In the genomic region with DNA sequence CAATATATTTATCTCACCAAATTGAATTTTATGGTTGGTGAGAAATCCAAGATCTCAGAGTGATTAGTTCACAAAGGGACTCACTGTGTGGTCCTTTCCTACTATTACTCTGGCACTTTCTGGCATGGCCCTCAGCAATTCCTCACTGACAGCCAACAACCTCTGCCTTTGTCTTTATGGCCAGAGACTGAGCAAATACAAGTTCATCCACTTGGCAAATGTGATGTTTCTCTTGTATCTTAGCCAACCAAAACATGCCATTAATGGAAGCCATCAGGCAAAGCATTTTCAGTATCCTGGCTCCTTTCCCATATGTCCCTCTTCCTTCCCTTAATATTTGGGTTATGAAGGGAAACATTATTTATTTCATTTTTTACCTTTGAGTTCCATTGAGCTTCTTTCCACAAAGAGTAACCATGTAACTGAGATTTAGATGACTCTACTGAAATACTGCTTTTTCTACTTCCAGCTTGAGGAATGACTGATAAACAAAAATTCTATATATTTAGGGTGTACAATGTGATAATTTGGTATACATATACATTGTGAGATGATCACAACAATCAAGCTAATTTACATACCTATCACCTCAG, we compare ENCODE assay signal across 16 cellular contexts. TPM values are rescaled to one million over a fixed set of nuclear protein-coding genes. Genes with fewer than 3 reads are reported as not detected.
DNase-seq lines count a peak whose midpoint lies in the region; ATAC-seq, FAIRE-seq and TF ChIP-seq lines count a peak whose summit lies in the region.
"Had no signal": no experiment of that assay in that cellular context is flagged by ENCODE, and none has a peak within 500 bp of the region (broad histone marks: within the 10 kb centered on the region; RNA-seq: fewer than 3 reads in every experiment).

No MANE protein-coding gene starts in this region.

- H3K79me2 ChIP-seq in astrocyte (ENCODE audit: insufficient read depth, low read length) = no peaks in the 10 kb centered on the region

- no peaks in the 10 kb centered on the region for H3K36me3 ChIP-seq in left ventricle myocardium inferior
- no peaks in the 10 kb centered on the region for H3K36me3 ChIP-seq in astrocyte (ENCODE audit: insufficient read depth, low read length)
- no peaks in the 10 kb centered on the region for H3K36me3 ChIP-seq in aorta (ENCODE audit: control insufficient read depth in 1 of 2, insufficient read depth in 2 of 2, low read length in 1 of 2)
- no peaks in the 10 kb centered on the region for H3K36me3 ChIP-seq in colonic mucosa
- H3K36me3 ChIP-seq: thoracic aorta had no signal

- H3K9me3 Mint-ChIP-seq in astrocyte (ENCODE audit: unreplicated experiment) = peaks cover 8% of the 10 kb centered on the region
- peaks cover 9% of the 10 kb centered on the region for H3K9me3 Mint-ChIP-seq in type B pancreatic cell

- H3K4me3 Mint-ChIP-seq in astrocyte (ENCODE audit: unreplicated experiment) (no peak overlapping the region), type B pancreatic cell (no peak overlapping the region)

- H3K4me1 Mint-ChIP-seq in astrocyte (ENCODE audit: low read depth, unreplicated experiment) (no peaks in the 10 kb centered on the region), type B pancreatic cell (ENCODE audit: unreplicated experiment) (peaks cover 5% of the 10 kb centered on the region)

- H3K27ac ChIP-seq in left ventricle myocardium inferior (replicated peaks) (no peak overlapping the region), astrocyte (ENCODE audit: low read depth, low read length) (no peak overlapping the region), aorta (ENCODE audit: low read depth in 1 of 2, low read length in 2 of 2) (no peak overlapping the region), colonic mucosa (no peak overlapping the region)
- H3K27ac ChIP-seq: HL-60, PC-9, thoracic aorta had no signal

- peak; percentile 84 for FAIRE-seq in astrocyte (lab: Jason Lieb, UNC)

- H3K27ac Mint-ChIP-seq in astrocyte (ENCODE audit: unreplicated experiment) (no peak overlapping the region), type B pancreatic cell (no peak overlapping the region)

- H2AFZ ChIP-seq in astrocyte (ENCODE audit: low read depth, low read length) = no peak overlapping the region
- H2AFZ ChIP-seq: PC-9 had no signal

- H3K9ac ChIP-seq in astrocyte (ENCODE audit: low read length) (no peak overlapping the region), colonic mucosa (ENCODE audit: low read depth in 2 of 2, low read length in 2 of 2) (no peak overlapping the region)

- H3K9me3 ChIP-seq in left ventricle myocardium inferior (replicated peaks) (peaks cover 33% of the 10 kb centered on the region), astrocyte (ENCODE audit: insufficient read depth, low read depth, low read length) (no peaks in the 10 kb centered on the region), aorta (ENCODE audit: control insufficient read depth, low read length) (no peaks in the 10 kb centered on the region), colonic mucosa (no peaks in the 10 kb centered on the region)
- H3K9me3 ChIP-seq: thoracic aorta had no signal

- no peak for TF ChIP-seq CTCF in left ventricle myocardium inferior (IDR thresholded peaks at IDR 0.05; ENCODE audit: borderline replicate concordance)
- no peak for TF ChIP-seq CTCF in astrocyte (IDR thresholded peaks at IDR 0.05; ENCODE audit: insufficient read depth, low read depth, low read length)
- no peak for TF ChIP-seq CTCF in colonic mucosa (IDR thresholded peaks at IDR 0.05)
- no peak for TF ChIP-seq CTCF in type B pancreatic cell (conservative IDR thresholded peaks at IDR 0.05)

- no peak overlapping the region for H3K4me3 ChIP-seq in left ventricle myocardium inferior
- no peak overlapping the region for H3K4me3 ChIP-seq in astrocyte (ENCODE audit: insufficient read depth, low read depth, low read length)
- no peak overlapping the region for H3K4me3 ChIP-seq in aorta (ENCODE audit: low read length in 2 of 2)
- H3K4me3 ChIP-seq in colonic mucosa = no peak overlapping the region
- H3K4me3 ChIP-seq: PC-9, thoracic aorta had no signal

- H3K27me3 ChIP-seq in left ventricle myocardium inferior (ENCODE audit: low read depth) (no peaks in the 10 kb centered on the region), astrocyte (ENCODE audit: insufficient read depth, low read length) (no peaks in the 10 kb centered on the region), aorta (ENCODE audit: control insufficient read depth in 1 of 2, insufficient read depth in 2 of 2, low read length in 1 of 2) (no peaks in the 10 kb centered on the region), colonic mucosa (no peaks in the 10 kb centered on the region)

- intact Hi-C loops in left ventricle myocardium superior (cut with micrococcal nuclease) = no loop called here
- intact Hi-C loops in left ventricle myocardium inferior (cut with micrococcal nuclease) = no loop called here
- intact Hi-C loops in aorta (cut with DNase I) = no loop called here
- intact Hi-C loops in colonic mucosa (cut with DNase I) = no loop called here

- no peak overlapping the region for H3K4me2 ChIP-seq in astrocyte (ENCODE audit: low read length)
- H3K4me2 ChIP-seq: PC-9 had no signal

- ATAC-seq in left ventricle myocardium superior (peak; percentile 58), aorta (ENCODE audit: low FRiP score) (peak; percentile 62)

- H3K27me3 Mint-ChIP-seq in astrocyte (ENCODE audit: low read depth, unreplicated experiment) (peaks cover 2% of the 10 kb centered on the region), type B pancreatic cell (no peaks in the 10 kb centered on the region)

- peaks cover 11% of the 10 kb centered on the region for H3K4me1 ChIP-seq in left ventricle myocardium inferior
- no peaks in the 10 kb centered on the region for H3K4me1 ChIP-seq in astrocyte (ENCODE audit: insufficient read depth, low read length)
- no peaks in the 10 kb centered on the region for H3K4me1 ChIP-seq in aorta (ENCODE audit: control insufficient read depth in 1 of 2, insufficient read depth in 2 of 2, low read length in 2 of 2)
- H3K4me1 ChIP-seq in colonic mucosa = no peaks in the 10 kb centered on the region

- DNase-seq in left ventricle myocardium superior (no peak), left ventricle myocardium inferior (no peak), astrocyte (ENCODE audit: low read depth) (peak; percentile 86), glomerular visceral epithelial cell (ENCODE audit: extremely low spot score) (peak; percentile 48), aorta (no peak), NCI-H774 (lab: John Stamatoyannopoulos, UW) (no peak), colonic mucosa (no peak), type B pancreatic cell (ENCODE audit: extremely low spot score, unreplicated experiment) (no peak)
- DNase-seq: activated CD4-positive, alpha-beta T cell treated with anti-CD3 and anti-CD28 coated beads for 1 hour; activated naive CD4-positive, alpha-beta T cell treated with Interleukin-2 at 50 U/mL for 16 hours; effector CD4-positive, alpha-beta T cell; NCI-H1436; occipital lobe had no signal

- no peaks in the 10 kb centered on the region for H3K36me3 Mint-ChIP-seq in astrocyte (ENCODE audit: low read depth, unreplicated experiment)
- no peaks in the 10 kb centered on the region for H3K36me3 Mint-ChIP-seq in type B pancreatic cell

- H4K20me1 ChIP-seq in astrocyte (ENCODE audit: insufficient read depth, low read length) = no peaks in the 10 kb centered on the region

RNA-seq across cellular contexts. Expression of gene SMLR1, which starts 30.8 kb away (rescaled TPM):
- total RNA-seq in left ventricle myocardium superior (not detected), left ventricle myocardium inferior (not detected), astrocyte (not detected in 2 replicates), aorta (not detected), colonic mucosa (not detected), type B pancreatic cell (ENCODE audit: low replicate concordance) (0.53 and 1.3 TPM in 2 replicates)
- 1 to 10 TPM in 1 of 2 donors, not detected in 1; 3.4 TPM for polyA plus RNA-seq in aorta
- total RNA-seq: occipital lobe, PC-9, thoracic aorta had no signal

Comparison
In these comparisons a context has a peak if more than half of its experiments do, and no peak if none do; other contexts are left out.
1. DNase-seq: peak in astrocyte (single experiment) and glomerular visceral epithelial cell (single experiment); none in left ventricle myocardium superior (single experiment), left ventricle myocardium inferior (single experiment), aorta (0 of 2), NCI-H774 (single experiment), colonic mucosa (single experiment) and type B pancreatic cell (single experiment).